13 cellular contexts compared by ENCODE assay signal in the genomic region with DNA sequence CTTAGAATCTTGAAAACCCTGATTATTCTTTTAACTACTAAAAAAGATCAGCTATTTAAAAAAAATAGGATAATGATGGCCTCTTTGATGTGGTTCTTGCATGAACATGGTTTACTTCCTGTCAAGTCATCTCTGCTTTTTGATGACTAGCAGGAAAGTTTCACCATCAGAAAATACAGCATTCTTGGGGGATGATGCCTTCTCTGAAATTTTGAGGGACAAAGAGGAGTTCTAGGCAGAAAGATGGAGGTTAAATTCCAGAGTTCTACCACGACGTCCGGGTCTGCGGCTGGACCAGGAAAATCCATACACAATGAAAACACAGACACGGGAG.
DNase-seq lines count a peak whose midpoint lies in the region; ATAC-seq, FAIRE-seq and TF ChIP-seq lines count a peak whose summit lies in the region.
"Had no signal": no experiment of that assay in that cellular context is flagged by ENCODE, and none has a peak within 500 bp of the region (broad histone marks: within the 10 kb centered on the region; RNA-seq: fewer than 3 reads in every experiment).

No MANE protein-coding gene starts in this region.

- H3K27me3 ChIP-seq in CD8-positive, alpha-beta T cell (ENCODE audit: insufficient read depth, low read length), result no peaks in the 10 kb centered on the region
- H3K27me3 ChIP-seq in keratinocyte (ENCODE audit: control insufficient read depth, extremely low read depth, insufficient read depth, low read length), result no peaks in the 10 kb centered on the region
- H3K27me3 ChIP-seq in Caco-2 (replicated peaks; ENCODE audit: control insufficient read depth, insufficient read depth, low read length), result no peaks in the 10 kb centered on the region
- H3K27me3 ChIP-seq: pancreas had no signal

- peaks cover 15% of the 10 kb centered on the region for H3K4me1 ChIP-seq in CD8-positive, alpha-beta T cell (ENCODE audit: insufficient read depth, low read length)
- H3K4me1 ChIP-seq in keratinocyte (ENCODE audit: control insufficient read depth, extremely low read depth, insufficient read depth, low read length) (peaks cover 5% of the 10 kb centered on the region), Caco-2 (no peaks in the 10 kb centered on the region)
- H3K4me1 ChIP-seq: pancreas had no signal

- peaks cover 26% of the 10 kb centered on the region for H3K4me1 Mint-ChIP-seq in CD8-positive, alpha-beta T cell (ENCODE audit: low read depth)
- no peaks in the 10 kb centered on the region for H3K4me1 Mint-ChIP-seq in Caco-2 (ENCODE audit: low read depth, unreplicated experiment)

- no peaks in the 10 kb centered on the region for H3K9me3 Mint-ChIP-seq in CD8-positive, alpha-beta T cell
- H3K9me3 Mint-ChIP-seq in Caco-2 (ENCODE audit: unreplicated experiment), result no peaks in the 10 kb centered on the region

- H4K20me1 ChIP-seq in keratinocyte (ENCODE audit: control insufficient read depth, extremely low read depth, insufficient read depth, low read length), result no peaks in the 10 kb centered on the region

- H3K4me2 ChIP-seq in keratinocyte (ENCODE audit: control insufficient read depth, extremely low read depth, insufficient read depth, low read depth, low read length), result no peak overlapping the region

- no peak overlapping the region for H3K27ac ChIP-seq in CD8-positive, alpha-beta T cell (ENCODE audit: low read depth, low read length)
- H3K27ac ChIP-seq in keratinocyte (ENCODE audit: control insufficient read depth, insufficient read depth, low read length), result no peak overlapping the region
- H3K27ac ChIP-seq: pancreas, VCaP had no signal

- FAIRE-seq in keratinocyte (lab: Jason Lieb, UNC), result peak; percentile 9
- FAIRE-seq: pancreas had no signal

- no peaks in the 10 kb centered on the region for H3K36me3 ChIP-seq in CD8-positive, alpha-beta T cell (ENCODE audit: insufficient read depth, low read length)
- H3K36me3 ChIP-seq in keratinocyte (ENCODE audit: control insufficient read depth in 2 of 2, extremely low read depth in 1 of 2, insufficient read depth in 2 of 2, low read length in 2 of 2), result no peaks in the 10 kb centered on the region
- H3K36me3 ChIP-seq in Caco-2 (ENCODE audit: control insufficient read depth, insufficient read depth, low read length), result no peaks in the 10 kb centered on the region
- H3K36me3 ChIP-seq: pancreas had no signal

- no peak for DNase-seq in CD8-positive, alpha-beta T cell
- DNase-seq in HT1080 (ENCODE audit: low read depth) (peak; percentile 77), keratinocyte (ENCODE audit: low read depth, low spot score) (peak; percentile 15), ecto neural progenitor cell (ENCODE audit: low spot score) (no peak), MV-4-11 (lab: John Stamatoyannopoulos, UW) (no peak), Caco-2 (no peak)
- DNase-seq in activated T-cell treated with anti-CD3 and anti-CD28 coated beads, Interleukin-2, amount 50 U/mL, for 48 hours, result peak; percentile 27 to 32
- DNase-seq: DMS53; NCI-H446 treated with DMSO at 0.1 percent for 48 hours; pancreas; stimulated activated CD4-positive, alpha-beta T cell treated with anti-CD3 and anti-CD28 coated beads, Interleukin-1b, Interleukin-23, amount 100 ng/mL, for 48 hours had no signal

- CTCF ChIA-PET in CD8-positive, alpha-beta T cell (lab: Charles Lee), result interaction anchor here (1.0 to 3.2 kb wide), 7 partner anchors 9 to 52 kb away, joined by 3 to 11 read pairs (median 5); no protein-coding TSS in a partner anchor
- CTCF ChIA-PET in Caco-2 (lab: Charles Lee), result no interaction called here

- dilution Hi-C loops in keratinocyte (cut with MboI; ENCODE audit: extremely low pct_ligation_motif_present, low sequenced_read_pairs), result no loop called here

- no peaks in the 10 kb centered on the region for H3K27me3 Mint-ChIP-seq in CD8-positive, alpha-beta T cell (ENCODE audit: low read depth)
- no peaks in the 10 kb centered on the region for H3K27me3 Mint-ChIP-seq in Caco-2 (ENCODE audit: insufficient read depth, unreplicated experiment)

- no peak overlapping the region for H2AFZ ChIP-seq in keratinocyte (ENCODE audit: control insufficient read depth, low read length)

- BruUV-seq in Caco-2 (replicated peaks; lab: Mats Ljungman, UMichigan), result no TSS peak

- H3K9me3 ChIP-seq in CD8-positive, alpha-beta T cell (ENCODE audit: low read length), result no peaks in the 10 kb centered on the region
- H3K9me3 ChIP-seq in keratinocyte (ENCODE audit: control insufficient read depth, low read depth, low read length) (no peaks in the 10 kb centered on the region), Caco-2 (no peaks in the 10 kb centered on the region)
- H3K9me3 ChIP-seq: pancreas had no signal

- no peaks in the 10 kb centered on the region for H3K9me1 ChIP-seq in keratinocyte (ENCODE audit: control insufficient read depth, extremely low read depth, insufficient read depth, low read length)

- H3K4me3 Mint-ChIP-seq in CD8-positive, alpha-beta T cell, result no peak overlapping the region
- no peak overlapping the region for H3K4me3 Mint-ChIP-seq in Caco-2 (ENCODE audit: unreplicated experiment)
- H3K4me3 Mint-ChIP-seq: activated naive CD8-positive, alpha-beta T cell had no signal

- no peak overlapping the region for H3K27ac Mint-ChIP-seq in CD8-positive, alpha-beta T cell
- no peak overlapping the region for H3K27ac Mint-ChIP-seq in Caco-2 (ENCODE audit: unreplicated experiment)
- H3K27ac Mint-ChIP-seq: activated naive CD8-positive, alpha-beta T cell had no signal

- POLR2A ChIA-PET in CD8-positive, alpha-beta T cell (lab: Charles Lee), result interaction anchor here (0.9 to 1.5 kb wide), 7 partner anchors 9 to 52 kb away, joined by 3 read pairs; no protein-coding TSS in a partner anchor
- POLR2A ChIA-PET in Caco-2 (lab: Charles Lee), result no interaction called here

- no peak overlapping the region for H3K9ac ChIP-seq in keratinocyte (ENCODE audit: control insufficient read depth, extremely low read depth, insufficient read depth, low read length)

- no peak overlapping the region for H3K4me3 ChIP-seq in CD8-positive, alpha-beta T cell (ENCODE audit: low read depth, low read length)
- H3K4me3 ChIP-seq in keratinocyte (ENCODE audit: control insufficient read depth in 2 of 3, extremely low read depth in 1 of 3, insufficient read depth in 2 of 3, low read depth in 1 of 3, low read length in 3 of 3), result no peak overlapping the region
- no peak overlapping the region for H3K4me3 ChIP-seq in Caco-2 (ENCODE audit: low read depth, low read length)
- H3K4me3 ChIP-seq: pancreas had no signal

- no peak for TF ChIP-seq CTCF in CD8-positive, alpha-beta T cell (IDR thresholded peaks at IDR 0.05)
- TF ChIP-seq CTCF in keratinocyte (optimal IDR thresholded peaks at IDR 0.05 in 1 of 3, IDR thresholded peaks at IDR 0.05 in 1 of 3, conservative IDR thresholded peaks at IDR 0.05 in 1 of 3; ENCODE audit: extremely low read depth in 1 of 3, insufficient read depth in 2 of 3, low read length in 3 of 3) (no peak), Caco-2 (IDR thresholded peaks at IDR 0.05; ENCODE audit: insufficient read depth in 1 of 2, low read depth in 1 of 2, low read length in 1 of 2, severe bottlenecking in 1 of 2, unreplicated experiment in 1 of 2) (no peak)

- peak; percentile 49 for ATAC-seq in CD8-positive, alpha-beta T cell
- ATAC-seq: pancreas had no signal

- H3K79me2 ChIP-seq in keratinocyte (ENCODE audit: control insufficient read depth, insufficient read depth, low read length), result no peaks in the 10 kb centered on the region

- H3K36me3 Mint-ChIP-seq in CD8-positive, alpha-beta T cell, result no peaks in the 10 kb centered on the region
- H3K36me3 Mint-ChIP-seq in Caco-2 (ENCODE audit: insufficient read depth, unreplicated experiment), result no peaks in the 10 kb centered on the region
- H3K36me3 Mint-ChIP-seq: activated naive CD8-positive, alpha-beta T cell had no signal

- intact Hi-C loops in CD8-positive, alpha-beta T cell (cut with DNase I, micrococcal nuclease), result loop anchor here in 1 of 2 experiments (2.0 kb wide), 1 partner anchor 25 kb away; no protein-coding TSS in a partner anchor
- intact Hi-C loops in Caco-2 (cut with micrococcal nuclease; ENCODE audit: unreplicated experiment), result no loop called here

Comparison
In these comparisons a context has a peak if more than half of its experiments do, and no peak if none do; other contexts are left out.
1. DNase-seq: peak in HT1080 (single experiment), activated T-cell treated with anti-CD3 and anti-CD28 coated beads, Interleukin-2, amount 50 U/mL, for 48 hours (2 of 2) and keratinocyte (single experiment); none in CD8-positive, alpha-beta T cell (0 of 7), ecto neural progenitor cell (single experiment), MV-4-11 (single experiment) and Caco-2 (0 of 2).